9 cellular contexts compared by ENCODE assay signal in genomic region chr1:1004780-1005697, GRCh38. TPM values are rescaled to one million over a fixed set of nuclear protein-coding genes. Genes with fewer than 3 reads are reported as not detected.
DNase-seq lines count a peak whose midpoint lies in the region; ATAC-seq and TF ChIP-seq lines count a peak whose summit lies in the region.
"Had no signal": no experiment of that assay in that cellular context is flagged by ENCODE, and none has a peak within 500 bp of the region (broad histone marks: within the 10 kb centered on the region; RNA-seq: fewer than 3 reads in every experiment).

No MANE protein-coding gene starts in this region.

- no peaks in the 10 kb centered on the region for H3K79me1 ChIP-seq in H9 (ENCODE audit: insufficient read depth, low read depth, low read length, poor library complexity, severe bottlenecking)

- H2BK20ac ChIP-seq in H9 (ENCODE audit: low read depth, low read length, poor library complexity, severe bottlenecking) = no peak overlapping the region

- H3K79me2 ChIP-seq in H9 (ENCODE audit: insufficient read depth, low read length) = no peaks in the 10 kb centered on the region

- no peak overlapping the region for H2BK5ac ChIP-seq in H9 (ENCODE audit: insufficient read length, low read length)

- H3K27me3 Mint-ChIP-seq in H9 (ENCODE audit: low read depth) = peaks cover 83% of the 10 kb centered on the region
- peaks cover 49% of the 10 kb centered on the region for H3K27me3 Mint-ChIP-seq in activated CD8-positive, alpha-beta memory T cell treated with anti-CD3 and anti-CD28 coated beads, Interleukin-2, amount 10 ng/mL, durations not matched to agents 7 days and 5 days

- no peak overlapping the region for H2AK5ac ChIP-seq in H9 (ENCODE audit: insufficient read length, low read length)

- H3K4me2 ChIP-seq in H9 (ENCODE audit: insufficient read depth, insufficient read length, low read length) = no peak overlapping the region

- H3K27me3 ChIP-seq in H9 (ENCODE audit: insufficient read depth, low read length) = peaks cover 8% of the 10 kb centered on the region; the same call in 1 of the 2 replicates

- H3K4me1 Mint-ChIP-seq in H9 = peaks cover 13 to 30% of the 10 kb centered on the region in 2 experiments
- H3K4me1 Mint-ChIP-seq in activated CD8-positive, alpha-beta memory T cell treated with anti-CD3 and anti-CD28 coated beads, Interleukin-2, amount 10 ng/mL, durations not matched to agents 7 days and 5 days = peaks cover 27% of the 10 kb centered on the region

- 0 out of 5 replicates have a peak overlapping the region, but pooled peaks of 1 of the 2 experiments have one; percentile 40 for H3K4me3 Mint-ChIP-seq in H9
- peak overlapping the region; percentile 38 for H3K4me3 Mint-ChIP-seq in activated CD8-positive, alpha-beta memory T cell treated with anti-CD3 and anti-CD28 coated beads, Interleukin-2, amount 10 ng/mL, durations not matched to agents 7 days and 5 days

- no peak overlapping the region for H3K18ac ChIP-seq in H9 (ENCODE audit: insufficient read length, low read depth, low read length)

- no peak overlapping the region for H2BK15ac ChIP-seq in H9 (ENCODE audit: low read depth, low read length)

- H3K9me3 ChIP-seq in H9 (ENCODE audit: control insufficient read depth, low read depth, low read length) = no peaks in the 10 kb centered on the region

- H3K36me3 Mint-ChIP-seq in H9 (ENCODE audit: insufficient read depth in 1 of 3, low read depth in 3 of 3) = no peaks in the 10 kb centered on the region
- peaks cover 5% of the 10 kb centered on the region for H3K36me3 Mint-ChIP-seq in activated CD8-positive, alpha-beta memory T cell treated with anti-CD3 and anti-CD28 coated beads, Interleukin-2, amount 10 ng/mL, durations not matched to agents 7 days and 5 days

- CTCF ChIA-PET in activated CD8-positive, alpha-beta memory T cell treated with anti-CD3 and anti-CD28 coated beads, Interleukin-2, amount 10 ng/mL, durations not matched to agents 7 days and 5 days (lab: Charles Lee) = interaction anchor here (0.6 to 8.7 kb wide), 4 partner anchors 8 to 63 kb away, joined by 3 to 73 read pairs (median 11); partner anchors contain the start of genes ISG15 and PERM1

- no peak overlapping the region for H3K56ac ChIP-seq in H9 (ENCODE audit: insufficient read length, low read depth, low read length)

- no peak overlapping the region for H3K9ac ChIP-seq in H9 (ENCODE audit: extremely low read depth, insufficient read length, low read length)

- H2AFZ ChIP-seq in H9 (ENCODE audit: low read length) = no peak overlapping the region

- H4K91ac ChIP-seq in H9 (ENCODE audit: insufficient read length, low read depth, low read length) = no peak overlapping the region

- no peak for TF ChIP-seq CTCF in H9 (conservative IDR thresholded peaks at IDR 0.05)

- H2BK120ac ChIP-seq in H9 (ENCODE audit: low read depth, low read length, poor library complexity, severe bottlenecking) = no peak overlapping the region

- no CpG with 5 or more reads among the region's 21 CpGs for WGBS in H9 (ENCODE audit: extremely low coverage, insufficient read length, low lambda C conversion rate)

- no peaks in the 10 kb centered on the region for H4K20me1 ChIP-seq in H9 (ENCODE audit: control insufficient read depth, insufficient read depth, insufficient read length)

- no peak overlapping the region for H3K27ac Mint-ChIP-seq in H9
- H3K27ac Mint-ChIP-seq in activated CD8-positive, alpha-beta memory T cell treated with anti-CD3 and anti-CD28 coated beads, Interleukin-2, amount 10 ng/mL, durations not matched to agents 7 days and 5 days = peak overlapping the region; percentile 30

- H2BK12ac ChIP-seq in H9 (ENCODE audit: insufficient read length, low read depth, low read length) = no peak overlapping the region

- DNase-seq in A172 (ENCODE audit: low spot score) (peak; percentile 65), H9 (peak; percentile 50), left kidney (ENCODE audit: low read depth, low spot score) (peak; percentile 83), NCI-H2171 treated with DMSO at 0.1 percent for 48 hours (lab: John Stamatoyannopoulos, UW) (no peak)
- DNase-seq in activated CD8-positive, alpha-beta memory T cell treated with anti-CD3 and anti-CD28 coated beads, Interleukin-2, amount 10 ng/mL, durations not matched to agents 7 days and 5 days = peak; percentile 73
- no peak for DNase-seq in effector CD8-positive, alpha-beta T cell (lab: John Stamatoyannopoulos, UW)
- DNase-seq: cortex of kidney had no signal

- H4K8ac ChIP-seq in H9 (replicated peaks; ENCODE audit: insufficient read length, low read depth, low read length) = no peak overlapping the region

- H3K23ac ChIP-seq in H9 (ENCODE audit: insufficient read length, low read depth, low read length) = no peak overlapping the region

- H4K5ac ChIP-seq in H9 (ENCODE audit: insufficient read length, low read depth, low read length) = no peak overlapping the region

- H3K9me3 Mint-ChIP-seq in H9 = peaks cover 0 to 4% of the 10 kb centered on the region in 2 experiments; a peak in 2 of 5 replicates
- H3K9me3 Mint-ChIP-seq in activated CD8-positive, alpha-beta memory T cell treated with anti-CD3 and anti-CD28 coated beads, Interleukin-2, amount 10 ng/mL, durations not matched to agents 7 days and 5 days (ENCODE audit: low read depth) = no peaks in the 10 kb centered on the region

- H3K4ac ChIP-seq in H9 (ENCODE audit: low read depth, low read length) = no peak overlapping the region

- no peak overlapping the region for H3K27ac ChIP-seq in H9 (ENCODE audit: insufficient read length, low read depth, low read length)

- peaks cover 7% of the 10 kb centered on the region for H3K23me2 ChIP-seq in H9 (ENCODE audit: insufficient read length, low read depth, low read length, poor library complexity, severe bottlenecking)

- ATAC-seq in activated CD8-positive, alpha-beta memory T cell treated with anti-CD3 and anti-CD28 coated beads, Interleukin-2, amount 10 ng/mL, durations not matched to agents 7 days and 5 days = peak; percentile 37
- ATAC-seq in GM21367 (IDR thresholded peaks at IDR 0.05; ENCODE audit: unreplicated experiment) (no peak), GM18867 (IDR thresholded peaks at IDR 0.05; ENCODE audit: unreplicated experiment) (no peak)

- no peaks in the 10 kb centered on the region for H3K4me1 ChIP-seq in H9 (ENCODE audit: insufficient read depth, low read length)

- H3K14ac ChIP-seq in H9 (ENCODE audit: insufficient read depth, low read length) = peak overlapping the region; percentile 10

- H3T11ph ChIP-seq in H9 (ENCODE audit: low read length) = no peak overlapping the region

RNA-seq across cellular contexts. Expression of gene HES4, which starts 5.1 kb away (rescaled TPM):
- total RNA-seq in A172 (2014; rRNA removed; shearing (Covaris generic)) = 10.0 and 20.7 TPM in 2 replicates
- 3.7 and 4.0 TPM in 2 replicates for total RNA-seq in H9 (2021)
- 1 to 10 TPM in 1 of 2 experiments, under 1 TPM in 1; 0.61 to 1.6 TPM for total RNA-seq in activated CD8-positive, alpha-beta memory T cell treated with anti-CD3 and anti-CD28 coated beads, Interleukin-2, amount 10 ng/mL, durations not matched to agents 7 days and 5 days

RNA-seq across cellular contexts. Expression of gene ISG15, which starts 8.3 kb away (rescaled TPM):
- 63.5 and 100.0 TPM in 2 replicates for total RNA-seq in A172 (2014; rRNA removed; shearing (Covaris generic))
- total RNA-seq in H9 (2021) = 39.7 and 40.8 TPM in 2 replicates
- total RNA-seq in activated CD8-positive, alpha-beta memory T cell treated with anti-CD3 and anti-CD28 coated beads, Interleukin-2, amount 10 ng/mL, durations not matched to agents 7 days and 5 days = 100 to 1,000 TPM; 432 to 986 TPM

RNA-seq across cellular contexts. Expression of gene AGRN, which starts 14.9 kb away (rescaled TPM):
- total RNA-seq in A172 (2014; rRNA removed; shearing (Covaris generic)) = 107 and 115 TPM in 2 replicates
- total RNA-seq in H9 (2021) = 173 and 175 TPM in 2 replicates
- 10 to 100 TPM; 29.3 to 32.8 TPM for total RNA-seq in activated CD8-positive, alpha-beta memory T cell treated with anti-CD3 and anti-CD28 coated beads, Interleukin-2, amount 10 ng/mL, durations not matched to agents 7 days and 5 days

RNA-seq across cellular contexts. Expression of gene PERM1, which starts 23.1 kb away (rescaled TPM):
- total RNA-seq in A172 (2014; rRNA removed; shearing (Covaris generic)) = 0.29 TPM in 1 of 2 replicates, not detected in the other
- total RNA-seq in H9 (2021) = not detected in 2 replicates
- not detected for total RNA-seq in activated CD8-positive, alpha-beta memory T cell treated with anti-CD3 and anti-CD28 coated beads, Interleukin-2, amount 10 ng/mL, durations not matched to agents 7 days and 5 days

RNA-seq across cellular contexts. Expression of gene PLEKHN1, which starts 38.8 kb away (rescaled TPM):
- total RNA-seq in A172 (2014; rRNA removed; shearing (Covaris generic)) = 0.62 and 0.93 TPM in 2 replicates
- 2.0 and 3.0 TPM in 2 replicates for total RNA-seq in H9 (2021)
- 1 to 10 TPM; 3.3 to 3.9 TPM for total RNA-seq in activated CD8-positive, alpha-beta memory T cell treated with anti-CD3 and anti-CD28 coated beads, Interleukin-2, amount 10 ng/mL, durations not matched to agents 7 days and 5 days

Comparison
In these comparisons a context has a peak if more than half of its experiments do, and no peak if none do; other contexts are left out.
1. DNase-seq: peak in A172 (single experiment), H9 (single experiment), activated CD8-positive, alpha-beta memory T cell treated with anti-CD3 and anti-CD28 coated beads, Interleukin-2, amount 10 ng/mL, durations not matched to agents 7 days and 5 days (single experiment) and left kidney (single experiment); none in effector CD8-positive, alpha-beta T cell (single experiment) and NCI-H2171 treated with DMSO at 0.1 percent for 48 hours (single experiment).